ENCODE assay signal across 14 cellular contexts in genomic region chr11:37322333-37323194, GRCh38.
DNase-seq lines count a peak whose midpoint lies in the region; ATAC-seq and TF ChIP-seq lines count a peak whose summit lies in the region.
"Had no signal": no experiment of that assay in that cellular context is flagged by ENCODE, and none has a peak within 500 bp of the region (broad histone marks: within the 10 kb centered on the region; RNA-seq: fewer than 3 reads in every experiment).

No MANE protein-coding gene starts in this region.

- H3K27me3 ChIP-seq in breast epithelium: no peaks in the 10 kb centered on the region
- H3K27me3 ChIP-seq in smooth muscle cell (ENCODE audit: low read depth): peaks cover 6% of the 10 kb centered on the region
- H3K27me3 ChIP-seq in foreskin keratinocyte: no peaks in the 10 kb centered on the region

- peak; percentile 5 to 44 for DNase-seq in T47D (ENCODE audit: low read depth in 1 of 2, low spot score in 1 of 2)
- no peak for DNase-seq in breast epithelium (ENCODE audit: low spot score in 2 of 2)
- DNase-seq in NCI-H460 (ENCODE audit: extremely low read depth, low read depth): peak; percentile 8
- no peak for DNase-seq in smooth muscle cell (lab: John Stamatoyannopoulos, UW; ENCODE audit: unreplicated experiment)
- no peak for DNase-seq in dedifferentiated amniotic fluid mesenchymal stem cell (ENCODE audit: extremely low spot score)
- DNase-seq in foreskin keratinocyte: no peak
- no peak for DNase-seq in KG1 (lab: John Stamatoyannopoulos, UW)
- DNase-seq: C1 segment of cervical spinal cord, H9, NCI-H1092 treated with DMSO at 0.1 percent for 48 hours, NCI-H1694, NCI-H345, NCI-H748 treated with DMSO at 0.1 percent for 48 hours had no signal

- no peak overlapping the region for H3K27ac ChIP-seq in breast epithelium
- H3K27ac ChIP-seq in VCaP: peak overlapping the region; percentile 51
- peak overlapping the region; percentile 11 for H3K27ac ChIP-seq in smooth muscle cell (ENCODE audit: low read depth)
- no peak overlapping the region for H3K27ac ChIP-seq in foreskin keratinocyte

- no peak for TF ChIP-seq POLR2A in breast epithelium (IDR thresholded peaks at IDR 0.05)

- no peak overlapping the region for H3K4me2 ChIP-seq in smooth muscle cell

- H3K9me3 ChIP-seq in breast epithelium: no peaks in the 10 kb centered on the region
- no peaks in the 10 kb centered on the region for H3K9me3 ChIP-seq in smooth muscle cell (replicated peaks; ENCODE audit: low read depth)

- in situ Hi-C loops in T47D (cut with HindIII; ENCODE audit: low pct_unique_long_range_greater_than_20kb, low sequenced_read_pairs): no loop called here

- H3K4me3 ChIP-seq in breast epithelium: no peak overlapping the region
- H3K4me3 ChIP-seq in smooth muscle cell: no peak overlapping the region

- H3K9ac ChIP-seq in smooth muscle cell (ENCODE audit: low read depth): no peak overlapping the region

- no peak for ATAC-seq in foreskin keratinocyte

- intact Hi-C loops in breast epithelium (cut with DNase I; ENCODE audit: low total_unique reads): no loop called here

- H3K4me1 ChIP-seq in breast epithelium (no peaks in the 10 kb centered on the region), smooth muscle cell (ENCODE audit: low read depth) (no peaks in the 10 kb centered on the region), foreskin keratinocyte (peaks cover 12% of the 10 kb centered on the region)

- 82% methylated on average over 8 of the region's 8 CpGs for WGBS in smooth muscle cell (ENCODE audit: low lambda C conversion rate)

- H3K36me3 ChIP-seq in breast epithelium (no peaks in the 10 kb centered on the region), smooth muscle cell (ENCODE audit: low read depth) (no peaks in the 10 kb centered on the region)

- no peaks in the 10 kb centered on the region for H4K20me1 ChIP-seq in smooth muscle cell (ENCODE audit: low read depth)

- TF ChIP-seq CTCF in breast epithelium (IDR thresholded peaks at IDR 0.05): no peak
- no peak for TF ChIP-seq CTCF in VCaP (conservative IDR thresholded peaks at IDR 0.05)
- TF ChIP-seq CTCF in smooth muscle cell (IDR thresholded peaks at IDR 0.05; ENCODE audit: borderline replicate concordance, insufficient read depth, poor library complexity, severe bottlenecking): no peak
- TF ChIP-seq CTCF in foreskin keratinocyte (conservative IDR thresholded peaks at IDR 0.05): no peak

- no peaks in the 10 kb centered on the region for H3F3A ChIP-seq in smooth muscle cell (ENCODE audit: low read depth)

- H3K79me2 ChIP-seq in smooth muscle cell (ENCODE audit: low read depth): no peaks in the 10 kb centered on the region

- peak overlapping the region; percentile 0 for H2AFZ ChIP-seq in smooth muscle cell (ENCODE audit: low read depth)

Comparison
In these comparisons a context has a peak if more than half of its experiments do, and no peak if none do; other contexts are left out.
1. DNase-seq: peak in T47D (2 of 2) and NCI-H460 (single experiment); none in breast epithelium (0 of 2), smooth muscle cell (single experiment), dedifferentiated amniotic fluid mesenchymal stem cell (single experiment), foreskin keratinocyte (0 of 2) and KG1 (single experiment).
2. H3K27ac ChIP-seq: peak in VCaP (single experiment) and smooth muscle cell (single experiment); none in breast epithelium (0 of 2) and foreskin keratinocyte (single experiment).